In genomic region chr20:346033-346639, GRCh38 we compare ENCODE assay signal across 8 cellular contexts. TPM values are rescaled to one million over a fixed set of nuclear protein-coding genes. Genes with fewer than 3 reads are reported as not detected.
DNase-seq lines count a peak whose midpoint lies in the region; ATAC-seq and TF ChIP-seq lines count a peak whose summit lies in the region.

No MANE protein-coding gene starts in this region.

- CTCF ChIA-PET in Calu3 (lab: Charles Lee) = interaction anchor here (1.4 kb wide), 1 partner anchor 8 kb away, joined by 3 read pairs; no protein-coding TSS in a partner anchor

- H3K27me3 Mint-ChIP-seq in Calu3 (ENCODE audit: unreplicated experiment) (no peaks in the 10 kb centered on the region), progenitor cell of endocrine pancreas (peaks cover 3% of the 10 kb centered on the region)

- peaks cover 17% of the 10 kb centered on the region for H3K4me1 Mint-ChIP-seq in Calu3 (ENCODE audit: low read depth, unreplicated experiment)
- H3K4me1 Mint-ChIP-seq in progenitor cell of endocrine pancreas (ENCODE audit: low read depth) = peaks cover 16% of the 10 kb centered on the region

- H3K9me3 Mint-ChIP-seq in Calu3 (ENCODE audit: low read depth, unreplicated experiment) = peaks cover 8% of the 10 kb centered on the region
- H3K9me3 Mint-ChIP-seq in progenitor cell of endocrine pancreas (ENCODE audit: low read depth) = no peaks in the 10 kb centered on the region

- H3K36me3 ChIP-seq in SJSA1 (peaks cover 22% of the 10 kb centered on the region), esophagus muscularis mucosa (peaks cover 0 to 17% (median 5%) of the 10 kb centered on the region in 4 donors)

- intact Hi-C loops in Calu3 (cut with micrococcal nuclease; ENCODE audit: unreplicated experiment) (no loop called here), esophagus muscularis mucosa (cut with DNase I) (no loop called here)

- TF ChIP-seq POLR2A in esophagus muscularis mucosa (IDR thresholded peaks at IDR 0.05; ENCODE audit: low read depth) = no peak

- no peaks in the 10 kb centered on the region for H3K27me3 ChIP-seq in SJSA1 (replicated peaks)
- H3K27me3 ChIP-seq in esophagus muscularis mucosa = no peaks in the 10 kb centered on the region

- WGBS in esophagus muscularis mucosa = 60% methylated on average over 9 of the region's 9 CpGs

- H3K9me3 ChIP-seq in SJSA1 (replicated peaks) = peaks cover 9% of the 10 kb centered on the region
- H3K9me3 ChIP-seq in esophagus muscularis mucosa = peaks cover 0 to 6% (median 0%) of the 10 kb centered on the region in 4 donors

- peak overlapping the region; percentile 60 for H3K4me3 ChIP-seq in SJSA1
- H3K4me3 ChIP-seq in esophagus muscularis mucosa = peak overlapping the region; percentile 69 to 94 (median 76)

- no peak for TF ChIP-seq EP300 in esophagus muscularis mucosa (IDR thresholded peaks at IDR 0.05)

- ATAC-seq in HG03457 (IDR thresholded peaks at IDR 0.05; ENCODE audit: unreplicated experiment) (no peak), GM18858 (IDR thresholded peaks at IDR 0.05; ENCODE audit: unreplicated experiment) (no peak)

- TF ChIP-seq CTCF in Calu3 (IDR thresholded peaks at IDR 0.05; ENCODE audit: unreplicated experiment) = no peak
- no peak for TF ChIP-seq CTCF in esophagus muscularis mucosa (IDR thresholded peaks at IDR 0.05)
- no peak for TF ChIP-seq CTCF in progenitor cell of endocrine pancreas (IDR thresholded peaks at IDR 0.05; ENCODE audit: unreplicated experiment)

- TSS peak; percentile 25 for BruUV-seq in Calu3 (replicated peaks; lab: Mats Ljungman, UMichigan)

- H3K4me3 Mint-ChIP-seq in Calu3 (ENCODE audit: low read depth, unreplicated experiment) (peak overlapping the region; percentile 41), progenitor cell of endocrine pancreas (ENCODE audit: low read depth) (peak overlapping the region; percentile 86)

- H3K4me1 ChIP-seq in SJSA1 (replicated peaks) (peaks cover 9% of the 10 kb centered on the region), esophagus muscularis mucosa (peaks cover 15 to 34% (median 28%) of the 10 kb centered on the region in 4 donors)

- peak overlapping the region; percentile 30 for H3K27ac Mint-ChIP-seq in Calu3 (ENCODE audit: unreplicated experiment)
- H3K27ac Mint-ChIP-seq in progenitor cell of endocrine pancreas = peak overlapping the region; percentile 89

- H3K36me3 Mint-ChIP-seq in Calu3 (ENCODE audit: insufficient read depth, unreplicated experiment) (peaks cover 35% of the 10 kb centered on the region), progenitor cell of endocrine pancreas (ENCODE audit: insufficient read depth) (peaks cover 4% of the 10 kb centered on the region)

- no peak for DNase-seq in Calu3
- no peak for DNase-seq in SJSA1 (ENCODE audit: low read depth in 1 of 2, low spot score in 2 of 2)
- DNase-seq in esophagus muscularis mucosa (ENCODE audit: extremely low spot score) = no peak
- DNase-seq in progenitor cell of endocrine pancreas (ENCODE audit: low spot score, unreplicated experiment) = no peak
- DNase-seq in KBM-7 = no peak
- no peak for DNase-seq in dermis blood vessel endothelial cell

- H3K27ac ChIP-seq in SJSA1 (peak overlapping the region; percentile 67), esophagus muscularis mucosa (replicated peaks in 1 of 4) (peak overlapping the region; percentile 90 to 96 (median 94))

- in situ Hi-C loops in KBM-7 (cut with MboI; ENCODE audit: low pct_unique_long_range_greater_than_20kb, low sequenced_read_pairs) = no loop called here

RNA-seq across cellular contexts. Expression of gene NRSN2, which starts 0.8 kb away (rescaled TPM):
- total RNA-seq in Calu3 (2022) (0.42 and 0.51 TPM in 2 replicates), esophagus muscularis mucosa (10 to 100 TPM; 20.8 to 72.8 (median 48.9) TPM), progenitor cell of endocrine pancreas (28.9 and 33.0 TPM in 2 replicates), dermis blood vessel endothelial cell (18.0 and 40.2 TPM in 2 replicates)
- total RNA-seq in SJSA1 (2014; rRNA removed; shearing (Covaris generic)) = 37.5 and 43.1 TPM in 2 replicates

RNA-seq across cellular contexts. Expression of gene SOX12, which starts 20.8 kb away (rescaled TPM):
- total RNA-seq in Calu3 (2022) = 13.6 and 14.5 TPM in 2 replicates
- total RNA-seq in SJSA1 (2014; rRNA removed; shearing (Covaris generic)) = 3.6 TPM in 2 replicates
- 10 to 100 TPM in 1 of 4 donors, 1 to 10 TPM in 3; 3.5 to 14.4 (median 7.2) TPM for total RNA-seq in esophagus muscularis mucosa
- 54.8 and 59.0 TPM in 2 replicates for total RNA-seq in progenitor cell of endocrine pancreas
- 4.4 and 8.1 TPM in 2 replicates for total RNA-seq in dermis blood vessel endothelial cell

RNA-seq across cellular contexts. Expression of gene TRIB3, which starts 34.4 kb away (rescaled TPM):
- total RNA-seq in Calu3 (2022) (47.2 and 53.0 TPM in 2 replicates), esophagus muscularis mucosa (1 to 10 TPM in 3 of 4 donors, under 1 TPM in 1; 0.83 to 6.8 (median 4.0) TPM), progenitor cell of endocrine pancreas (5.2 and 7.8 TPM in 2 replicates), dermis blood vessel endothelial cell (49.2 and 62.1 TPM in 2 replicates)
- 29.0 and 37.2 TPM in 2 replicates for total RNA-seq in SJSA1 (2014; rRNA removed; shearing (Covaris generic))

RNA-seq across cellular contexts. Expression of gene ZCCHC3, which starts 48.8 kb away (rescaled TPM):
- total RNA-seq in Calu3 (2022) (10.9 and 11.1 TPM in 2 replicates), esophagus muscularis mucosa (10 to 100 TPM; 13.3 to 29.9 (median 19.7) TPM), progenitor cell of endocrine pancreas (30.5 and 31.2 TPM in 2 replicates), dermis blood vessel endothelial cell (18.8 and 23.8 TPM in 2 replicates)
- 25.2 and 29.4 TPM in 2 replicates for total RNA-seq in SJSA1 (2014; rRNA removed; shearing (Covaris generic))

RNA-seq across cellular contexts. Expression of gene C20orf96, which starts 55.6 kb away (rescaled TPM):
- 7.3 and 8.8 TPM in 2 replicates for total RNA-seq in Calu3 (2022)
- 0.58 and 0.85 TPM in 2 replicates for total RNA-seq in SJSA1 (2014; rRNA removed; shearing (Covaris generic))
- 1 to 10 TPM; 1.7 to 2.6 (median 2.3) TPM for total RNA-seq in esophagus muscularis mucosa
- 69.9 and 70.1 TPM in 2 replicates for total RNA-seq in progenitor cell of endocrine pancreas
- 3.2 and 6.7 TPM in 2 replicates for total RNA-seq in dermis blood vessel endothelial cell

Comparison
In these comparisons a context has a peak if more than half of its experiments do, and no peak if none do; other contexts are left out.
1. RNA of gene NRSN2, which starts 0.8 kb away (total RNA-seq): 20.8 to 72.8 TPM in esophagus muscularis mucosa, 37.5 to 43.1 TPM in SJSA1, 28.9 to 33.0 TPM in progenitor cell of endocrine pancreas and 18.0 to 40.2 TPM in dermis blood vessel endothelial cell; 0.42 to 0.51 TPM in Calu3; every median in the first group is over 10 times any median in the second.